In the genomic region with DNA sequence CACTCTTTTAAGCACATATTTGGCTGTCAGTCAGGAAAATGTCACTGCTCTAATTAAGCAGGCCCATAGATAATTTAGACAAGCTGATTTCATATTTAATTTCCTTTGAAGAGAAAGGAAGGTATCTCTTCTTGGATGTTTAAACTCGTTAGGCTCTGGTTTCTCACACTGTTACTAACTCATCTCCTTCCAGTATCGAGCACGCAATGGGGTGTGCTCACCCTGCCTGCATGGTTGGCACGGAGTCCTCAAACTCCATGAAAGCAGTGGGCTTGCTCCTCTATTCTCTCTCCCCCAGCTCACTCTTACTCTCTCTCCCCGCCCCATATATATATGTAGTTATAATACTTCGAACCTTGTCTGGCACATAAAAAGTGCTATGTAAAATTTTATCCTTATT, we compare ENCODE assay signal across 31 cellular contexts.
DNase-seq lines count a peak whose midpoint lies in the region; TF ChIP-seq lines count a peak whose summit lies in the region.
"Had no signal": no experiment of that assay in that cellular context is flagged by ENCODE, and none has a peak within 500 bp of the region (broad histone marks: within the 10 kb centered on the region; RNA-seq: fewer than 3 reads in every experiment).

No MANE protein-coding gene starts in this region.

- peaks cover 0 to 2% (median 0%) of the 10 kb centered on the region in 3 donors for H3K27me3 Mint-ChIP-seq in CD14-positive monocyte (ENCODE audit: low read depth in 3 of 3)

- H3K27me3 ChIP-seq in PC-9 (ENCODE audit: insufficient read depth, low read depth) (no peaks in the 10 kb centered on the region), esophagus (ENCODE audit: control insufficient read depth in 1 of 2, insufficient read depth in 2 of 2, low read length in 2 of 2) (no peaks in the 10 kb centered on the region), smooth muscle cell (ENCODE audit: low read depth) (no peaks in the 10 kb centered on the region), H7 (ENCODE audit: control insufficient read depth, insufficient read depth, low read length) (no peaks in the 10 kb centered on the region)
- H3K27me3 ChIP-seq: sigmoid colon had no signal

- peaks cover 3 to 14% (median 12%) of the 10 kb centered on the region in 7 donors for H3K9me3 Mint-ChIP-seq in CD14-positive monocyte
- H3K9me3 Mint-ChIP-seq: activated naive CD8-positive, alpha-beta T cell treated with anti-CD3 and anti-CD28 coated beads, Interleukin-2, amount 50 U/mL, for 24 hours; CD8-positive, alpha-beta memory T cell; naive thymus-derived CD8-positive, alpha-beta T cell had no signal

- H3K9ac ChIP-seq in smooth muscle cell (ENCODE audit: low read depth) = peak overlapping the region; percentile 60

- H3K9me2 ChIP-seq in PC-9 (ENCODE audit: insufficient read depth) = no peaks in the 10 kb centered on the region

- H3K4me1 Mint-ChIP-seq in CD14-positive monocyte = peaks cover 49% of the 10 kb centered on the region

- TF ChIP-seq CTCF in CD14-positive monocyte (IDR thresholded peaks at IDR 0.05) (no peak), PC-9 (conservative IDR thresholded peaks at IDR 0.05) (no peak), smooth muscle cell (IDR thresholded peaks at IDR 0.05; ENCODE audit: borderline replicate concordance, insufficient read depth, poor library complexity, severe bottlenecking) (no peak)

- H3K9me3 ChIP-seq in PC-9 (ENCODE audit: insufficient read depth, low read depth) = no peaks in the 10 kb centered on the region
- no peaks in the 10 kb centered on the region for H3K9me3 ChIP-seq in esophagus (ENCODE audit: control insufficient read depth in 2 of 2, insufficient read depth in 1 of 2, low read depth in 1 of 2, low read length in 1 of 2)
- no peaks in the 10 kb centered on the region for H3K9me3 ChIP-seq in smooth muscle cell (replicated peaks; ENCODE audit: low read depth)
- H3K9me3 ChIP-seq: BE2C, heart right ventricle, psoas muscle, sigmoid colon had no signal

- H3F3A ChIP-seq in PC-9 (ENCODE audit: insufficient read depth, low read depth) (no peaks in the 10 kb centered on the region), smooth muscle cell (ENCODE audit: low read depth) (no peaks in the 10 kb centered on the region)

- intact Hi-C loops in CD14-positive monocyte (cut with micrococcal nuclease) (loop anchor here in 1 of 2 donors (10.0 kb wide), 1 partner anchor 325 kb away; no protein-coding TSS in a partner anchor), PC-9 (cut with micrococcal nuclease; ENCODE audit: unreplicated experiment) (no loop called here)

- no peaks in the 10 kb centered on the region for H3K36me3 ChIP-seq in PC-9 (ENCODE audit: low read depth)
- no peaks in the 10 kb centered on the region for H3K36me3 ChIP-seq in esophagus (ENCODE audit: control insufficient read depth in 2 of 2, insufficient read depth in 2 of 2, low read length in 1 of 2)
- no peaks in the 10 kb centered on the region for H3K36me3 ChIP-seq in smooth muscle cell (ENCODE audit: low read depth)
- H3K36me3 ChIP-seq in H7 (replicated peaks; ENCODE audit: control insufficient read depth, insufficient read depth, low read length) = no peaks in the 10 kb centered on the region
- H3K36me3 ChIP-seq: BE2C, sigmoid colon had no signal

- peaks cover 14% of the 10 kb centered on the region for H3K4me1 ChIP-seq in PC-9 (replicated peaks; ENCODE audit: insufficient read depth)
- peaks cover 0 to 5% of the 10 kb centered on the region in 2 donors for H3K4me1 ChIP-seq in esophagus (ENCODE audit: control insufficient read depth in 2 of 2, insufficient read depth in 2 of 2, low read length in 1 of 2)
- H3K4me1 ChIP-seq in smooth muscle cell (ENCODE audit: low read depth) = no peaks in the 10 kb centered on the region
- H3K4me1 ChIP-seq: BE2C, sigmoid colon had no signal

- CTCF ChIA-PET in PC-9 (lab: Charles Lee) = no interaction called here

- no TSS peak for BruUV-seq in PC-9 (replicated peaks; lab: Mats Ljungman, UMichigan)

- no peak overlapping the region for H3K4me3 Mint-ChIP-seq in CD14-positive monocyte
- H3K4me3 Mint-ChIP-seq: activated naive CD8-positive, alpha-beta T cell treated with anti-CD3 and anti-CD28 coated beads, Interleukin-2, amount 50 U/mL, for 24 hours; CD8-positive, alpha-beta memory T cell; naive thymus-derived CD8-positive, alpha-beta T cell had no signal

- no peaks in the 10 kb centered on the region for H4K20me1 ChIP-seq in PC-9 (ENCODE audit: insufficient read depth)
- no peaks in the 10 kb centered on the region for H4K20me1 ChIP-seq in smooth muscle cell (ENCODE audit: low read depth)

- H2AFZ ChIP-seq in PC-9 (no peak overlapping the region), smooth muscle cell (ENCODE audit: low read depth) (no peak overlapping the region)

- DNase-seq in CD14-positive monocyte (ENCODE audit: low spot score) (no peak), PC-9 (no peak), smooth muscle cell (lab: John Stamatoyannopoulos, UW; ENCODE audit: unreplicated experiment) (no peak), SIG-M5 treated with dmso at 0.1 percent for 504 hours (lab: John Stamatoyannopoulos, UW; ENCODE audit: unreplicated experiment) (no peak), HuH-7 (ENCODE audit: low spot score) (no peak), H7 (no peak), NCI-H226 (no peak)
- DNase-seq: activated CD4-positive, alpha-beta T cell treated with anti-CD3 and anti-CD28 coated beads, Interleukin-2, amount 50 U/mL, for 48 hours; activated naive CD4-positive, alpha-beta T cell; activated naive CD8-positive, alpha-beta T cell treated with anti-CD3 and anti-CD28 coated beads, Interleukin-2, amount 50 U/mL, for 24 hours; BE2C; CD8-positive, alpha-beta memory T cell; central memory CD4-positive, alpha-beta T cell; cortex of kidney; DMS 273 treated with DMSO at 0.1 percent for 48 hours; effector memory CD4-positive, alpha-beta T cell; erythroblast; foreskin melanocyte; heart right ventricle; KBM-7; kidney glomerular epithelial cell; MM.1S; naive thymus-derived CD8-positive, alpha-beta T cell; NCI-H1417; NCI-H2029 treated with DMSO at 0.1 percent for 48 hours; NCI-H526 treated with DMSO at 0.1 percent for 48 hours; psoas muscle; sigmoid colon; stimulated activated CD4-positive, alpha-beta T cell treated with anti-CD3 and anti-CD28 coated beads, Interleukin-4, amount 100 ng/mL, for 24 hours; T-helper 2 cell had no signal

- H3K79me2 ChIP-seq in PC-9 (ENCODE audit: low read depth) (no peaks in the 10 kb centered on the region), smooth muscle cell (ENCODE audit: low read depth) (no peaks in the 10 kb centered on the region)

- H3K4me2 ChIP-seq in PC-9 (no peak overlapping the region), smooth muscle cell (no peak overlapping the region)

- WGBS in esophagus, 2 donors = 44 to 73% methylated on average over 6 of the region's 6 CpGs
- WGBS in smooth muscle cell (ENCODE audit: low lambda C conversion rate) = 74% methylated on average over 6 of the region's 6 CpGs

- H3K27ac Mint-ChIP-seq in CD14-positive monocyte = peak overlapping the region in 6 of 7 donors; percentile 77 to 98 (median 92)
- H3K27ac Mint-ChIP-seq: activated naive CD8-positive, alpha-beta T cell treated with anti-CD3 and anti-CD28 coated beads, Interleukin-2, amount 50 U/mL, for 24 hours; CD8-positive, alpha-beta memory T cell; naive thymus-derived CD8-positive, alpha-beta T cell had no signal

- no peaks in the 10 kb centered on the region for H3K36me3 Mint-ChIP-seq in CD14-positive monocyte
- H3K36me3 Mint-ChIP-seq: CD8-positive, alpha-beta memory T cell; naive thymus-derived CD8-positive, alpha-beta T cell had no signal

- no peak overlapping the region for H3K4me3 ChIP-seq in PC-9
- H3K4me3 ChIP-seq in esophagus (ENCODE audit: low read depth in 1 of 2, low read length in 2 of 2) = no peak overlapping the region
- no peak overlapping the region for H3K4me3 ChIP-seq in smooth muscle cell
- H3K4me3 ChIP-seq in H7 (ENCODE audit: insufficient read depth, low read depth, low read length) = no peak overlapping the region
- H3K4me3 ChIP-seq: heart right ventricle, psoas muscle, sigmoid colon had no signal

- POLR2A ChIA-PET in PC-9 (lab: Charles Lee; ENCODE audit: unreplicated experiment) = no interaction called here

- H3K27ac ChIP-seq in PC-9 = peak overlapping the region; percentile 37; the same call in 1 of the 2 replicates
- peak overlapping the region; percentile 87 to 96 for H3K27ac ChIP-seq in esophagus (ENCODE audit: low read depth in 2 of 2, low read length in 1 of 2)
- H3K27ac ChIP-seq in smooth muscle cell (ENCODE audit: low read depth) = peak overlapping the region; percentile 81
- H3K27ac ChIP-seq: heart right ventricle, sigmoid colon had no signal

Comparison
In these comparisons a context has a peak if more than half of its experiments do, and no peak if none do; other contexts are left out.
1. H3K27ac ChIP-seq: peak in every context shown above with its lines; median percentile 92 in esophagus; 81 in smooth muscle cell; 37 in PC-9.